Comparison of ENCODE assay signal across 2 cellular contexts in genomic region chr19:48867922-48868195, GRCh38.
TF ChIP-seq lines count a peak whose summit lies in the region.

No MANE protein-coding gene starts in this region.

TF ChIP-seq in SK-N-SH, 30 proteins besides CTCF, POLR2A, EP300 and RAD21 (continued from another document):
- TF ChIP-seq ZBTB33 (IDR thresholded peaks at IDR 0.05; ENCODE audit: borderline replicate concordance, low read depth) (no peak), FOSL2 (IDR thresholded peaks at IDR 0.05; ENCODE audit: borderline replicate concordance, low read depth) (no peak), SMC3 (IDR thresholded peaks at IDR 0.05; ENCODE audit: low read depth, low read length) (no peak), USF1 (IDR thresholded peaks at IDR 0.05; ENCODE audit: borderline replicate concordance, low read depth) (no peak), RCOR1 (IDR thresholded peaks at IDR 0.05; ENCODE audit: low read length) (no peak), USF2 (IDR thresholded peaks at IDR 0.05; ENCODE audit: borderline replicate concordance, low read depth, low read length) (no peak), CHD2 (IDR thresholded peaks at IDR 0.05; ENCODE audit: low read length, partially characterized antibody) (no peak), GATA2 (CRISPR knock-in tag; IDR thresholded peaks at IDR 0.05) (no peak), MXI1 (IDR thresholded peaks at IDR 0.05; ENCODE audit: low read depth, low read length) (no peak), POLR2AphosphoS5 (IDR thresholded peaks at IDR 0.05; ENCODE audit: low read depth, low read length) (no peak), TAF1 (IDR thresholded peaks at IDR 0.05; ENCODE audit: borderline replicate concordance, low read depth, low read length) (no peak)

TF ChIP-seq in SK-N-SH treated with all-trans-retinoic acid at 6 μM for 48 hours, 23 proteins besides CTCF, POLR2A, EP300 and RAD21 (continued from another document):
- TF ChIP-seq POU6F1 (CRISPR knock-in tag; IDR thresholded peaks at IDR 0.05; ENCODE audit: borderline replicate concordance, low read depth) (no peak), RARB (CRISPR knock-in tag; IDR thresholded peaks at IDR 0.05) (no peak), ESRRG (CRISPR knock-in tag; IDR thresholded peaks at IDR 0.05) (no peak), CSRNP3 (CRISPR knock-in tag; IDR thresholded peaks at IDR 0.05) (no peak), SNAI2 (CRISPR knock-in tag; IDR thresholded peaks at IDR 0.05) (no peak), CREB5 (CRISPR knock-in tag; IDR thresholded peaks at IDR 0.05; ENCODE audit: low read depth) (no peak), ZNF8 (CRISPR knock-in tag; IDR thresholded peaks at IDR 0.05) (no peak), PPARA (CRISPR knock-in tag; IDR thresholded peaks at IDR 0.05; ENCODE audit: borderline replicate concordance) (no peak), ZC3H10 (CRISPR knock-in tag; IDR thresholded peaks at IDR 0.05) (no peak), TCF4 (CRISPR knock-in tag; IDR thresholded peaks at IDR 0.05; ENCODE audit: borderline replicate concordance) (no peak), BACH2 (CRISPR knock-in tag; IDR thresholded peaks at IDR 0.05; ENCODE audit: borderline replicate concordance) (no peak), ISL1 (CRISPR knock-in tag; IDR thresholded peaks at IDR 0.05) (no peak), ARNTL (CRISPR knock-in tag; IDR thresholded peaks at IDR 0.05; ENCODE audit: borderline replicate concordance, low read depth) (no peak), CSDC2 (CRISPR knock-in tag; IDR thresholded peaks at IDR 0.05) (no peak), ZNF565 (CRISPR knock-in tag; conservative IDR thresholded peaks at IDR 0.05; ENCODE audit: low read depth) (no peak), ZFP30 (CRISPR knock-in tag; IDR thresholded peaks at IDR 0.05) (no peak)
